Comparison of ENCODE assay signal across 17 cellular contexts in the genomic region with DNA sequence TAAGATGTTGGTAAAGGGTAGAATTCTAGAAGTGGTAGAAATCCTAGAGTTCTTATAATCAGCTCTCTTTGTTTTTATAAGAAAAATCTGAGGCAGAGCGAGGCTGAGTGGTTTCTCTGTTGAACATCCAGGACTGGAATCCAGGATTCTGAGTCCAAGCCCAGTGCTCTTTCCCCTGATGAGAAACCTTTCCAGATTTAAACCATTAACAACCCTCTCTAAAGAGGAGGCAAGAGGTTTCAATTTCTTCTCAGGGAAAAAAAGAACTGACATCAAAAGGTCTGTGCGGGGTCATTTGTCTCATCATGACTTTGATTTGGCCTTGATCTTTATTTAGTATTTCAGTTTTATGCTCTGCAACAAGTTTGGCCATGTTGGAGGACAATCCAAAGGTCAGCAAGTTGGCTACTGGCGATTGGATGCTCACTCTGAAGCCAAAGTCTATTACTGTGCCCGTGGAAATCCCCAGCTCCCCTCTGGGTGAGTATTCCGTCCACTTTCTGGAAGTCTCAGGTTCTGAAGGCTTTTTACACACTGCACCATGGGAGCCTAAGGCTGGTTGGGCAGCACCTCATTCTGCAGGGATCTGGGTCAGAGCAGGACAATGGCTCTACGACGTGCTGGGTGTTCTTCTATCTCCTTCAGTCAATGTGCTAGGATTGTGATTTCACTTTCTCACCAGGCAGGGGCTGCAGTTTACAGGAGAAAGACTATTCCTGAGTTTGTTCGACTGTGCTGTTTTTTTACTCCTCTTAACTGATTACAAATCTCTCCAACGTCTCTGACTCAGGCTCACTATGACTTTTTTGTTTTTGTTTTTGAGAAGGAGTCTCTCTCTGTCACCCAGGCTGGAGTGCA. TPM values are rescaled to one million over a fixed set of nuclear protein-coding genes. Genes with fewer than 3 reads are reported as not detected.
A peak's percentile ranks its signal among the peaks of the same experiment; 100 is the strongest.
DNase-seq lines count a peak whose midpoint lies in the region; ATAC-seq and TF ChIP-seq lines count a peak whose summit lies in the region.
"Had no signal": no experiment of that assay in that cellular context is flagged by ENCODE, and none has a peak within 500 bp of the region (broad histone marks: within the 10 kb centered on the region; RNA-seq: fewer than 3 reads in every experiment).

No MANE protein-coding gene starts in this region.

- no peaks in the 10 kb centered on the region for H3K36me3 ChIP-seq in tibial artery
- H3K36me3 ChIP-seq: thyroid gland had no signal

- no peak for TF ChIP-seq CTCF in tibial artery (IDR thresholded peaks at IDR 0.05)

- H3K27me3 ChIP-seq in tibial artery = no peaks in the 10 kb centered on the region
- H3K27me3 ChIP-seq: thyroid gland had no signal

- intact Hi-C loops in activated CD4-positive, alpha-beta T cell treated with anti-CD3 and anti-CD28 coated beads, Interleukin-2, amount 10 ng/mL, durations not matched to agents 24 days and 14 days (cut with micrococcal nuclease) = loop anchor here (5.0 to 10.0 kb wide), 3 partner anchors 55 to 252 kb away; no protein-coding TSS in a partner anchor
- intact Hi-C loops in tibial artery (cut with DNase I; ENCODE audit: low total_unique reads) = loop anchor here (5.0 kb wide), 1 partner anchor 260 kb away; no protein-coding TSS in a partner anchor

- H3K9me3 Mint-ChIP-seq in activated CD4-positive, alpha-beta T cell treated with anti-CD3 and anti-CD28 coated beads, Interleukin-2, amount 10 ng/mL, durations not matched to agents 24 days and 14 days = no peaks in the 10 kb centered on the region
- no peaks in the 10 kb centered on the region for H3K9me3 Mint-ChIP-seq in activated CD8-positive, alpha-beta memory T cell treated with anti-CD3 and anti-CD28 coated beads, Interleukin-2, amount 10 ng/mL, durations not matched to agents 7 days and 5 days (ENCODE audit: low read depth)
- H3K9me3 Mint-ChIP-seq: GM23338 had no signal

- peak overlapping the region; percentile 56 to 61 for H3K27ac ChIP-seq in tibial artery
- H3K27ac ChIP-seq: parathyroid adenoma, thyroid gland had no signal

- ATAC-seq in activated CD8-positive, alpha-beta memory T cell treated with anti-CD3 and anti-CD28 coated beads, Interleukin-2, amount 10 ng/mL, durations not matched to agents 7 days and 5 days = no peak
- ATAC-seq: GM23338 had no signal

- H3K9me3 ChIP-seq in tibial artery = no peaks in the 10 kb centered on the region
- H3K9me3 ChIP-seq: thyroid gland had no signal

- H3K4me1 ChIP-seq in tibial artery = peaks cover 0 to 35% (median 13%) of the 10 kb centered on the region in 4 donors
- H3K4me1 ChIP-seq: parathyroid adenoma had no signal

- H3K27me3 Mint-ChIP-seq in activated CD4-positive, alpha-beta T cell treated with anti-CD3 and anti-CD28 coated beads, Interleukin-2, amount 10 ng/mL, durations not matched to agents 24 days and 14 days = peaks cover 2% of the 10 kb centered on the region
- H3K27me3 Mint-ChIP-seq in activated CD8-positive, alpha-beta memory T cell treated with anti-CD3 and anti-CD28 coated beads, Interleukin-2, amount 10 ng/mL, durations not matched to agents 7 days and 5 days = no peaks in the 10 kb centered on the region
- H3K27me3 Mint-ChIP-seq: activated naive CD8-positive, alpha-beta T cell had no signal

- CTCF ChIA-PET in activated CD8-positive, alpha-beta memory T cell treated with anti-CD3 and anti-CD28 coated beads, Interleukin-2, amount 10 ng/mL, durations not matched to agents 7 days and 5 days (lab: Charles Lee) = interaction anchor here (0.7 to 2.8 kb wide), 4 partner anchors 207 to 280 kb away, joined by 3 to 12 read pairs (median 6); partner anchors contain the start of gene BACH1

- no peak for DNase-seq in activated CD4-positive, alpha-beta T cell treated with anti-CD3 and anti-CD28 coated beads, Interleukin-2, amount 10 ng/mL, durations not matched to agents 24 days and 14 days
- DNase-seq in activated CD4-positive, alpha-beta T cell treated with anti-CD3 and anti-CD28 coated beads for 1 hour = no peak
- peak; percentile 72 for DNase-seq in amniotic epithelial cell (ENCODE audit: low read depth)
- DNase-seq in hepatic stellate cell (ENCODE audit: low spot score) = peak; percentile 42
- no peak for DNase-seq in tibial artery
- no peak for DNase-seq in cerebellar cortex (ENCODE audit: low spot score)
- no peak for DNase-seq in activated CD8-positive, alpha-beta memory T cell treated with anti-CD3 and anti-CD28 coated beads, Interleukin-2, amount 10 ng/mL, durations not matched to agents 7 days and 5 days
- no peak for DNase-seq in activated gamma-delta T cell treated with Interleukin-2 at 50 U/mL for 16 hours
- DNase-seq: 8988T; activated CD4-positive, alpha-beta T cell treated with anti-CD3 and anti-CD28 coated beads, Interleukin-2, amount 50 U/mL, for 4 hours; left cardiac atrium; MV-4-11; NCI-H526 treated with DMSO at 0.1 percent for 48 hours; thyroid gland had no signal

- H3K4me3 Mint-ChIP-seq in activated CD4-positive, alpha-beta T cell treated with anti-CD3 and anti-CD28 coated beads, Interleukin-2, amount 10 ng/mL, durations not matched to agents 24 days and 14 days = no peak overlapping the region
- no peak overlapping the region for H3K4me3 Mint-ChIP-seq in activated CD8-positive, alpha-beta memory T cell treated with anti-CD3 and anti-CD28 coated beads, Interleukin-2, amount 10 ng/mL, durations not matched to agents 7 days and 5 days
- H3K4me3 Mint-ChIP-seq: activated naive CD8-positive, alpha-beta T cell; GM23338 had no signal

- no peak overlapping the region for H3K4me3 ChIP-seq in tibial artery
- H3K4me3 ChIP-seq: GM23338, thyroid gland had no signal

- peak overlapping the region; percentile 6 for H3K27ac Mint-ChIP-seq in activated CD4-positive, alpha-beta T cell treated with anti-CD3 and anti-CD28 coated beads, Interleukin-2, amount 10 ng/mL, durations not matched to agents 24 days and 14 days
- no peak overlapping the region for H3K27ac Mint-ChIP-seq in activated CD8-positive, alpha-beta memory T cell treated with anti-CD3 and anti-CD28 coated beads, Interleukin-2, amount 10 ng/mL, durations not matched to agents 7 days and 5 days
- H3K27ac Mint-ChIP-seq: GM23338 had no signal

- H3K36me3 Mint-ChIP-seq in activated CD4-positive, alpha-beta T cell treated with anti-CD3 and anti-CD28 coated beads, Interleukin-2, amount 10 ng/mL, durations not matched to agents 24 days and 14 days (ENCODE audit: low read depth) = peaks cover 11% of the 10 kb centered on the region
- peaks cover 9% of the 10 kb centered on the region for H3K36me3 Mint-ChIP-seq in activated CD8-positive, alpha-beta memory T cell treated with anti-CD3 and anti-CD28 coated beads, Interleukin-2, amount 10 ng/mL, durations not matched to agents 7 days and 5 days
- H3K36me3 Mint-ChIP-seq: activated naive CD8-positive, alpha-beta T cell had no signal

- H3K4me1 Mint-ChIP-seq in activated CD4-positive, alpha-beta T cell treated with anti-CD3 and anti-CD28 coated beads, Interleukin-2, amount 10 ng/mL, durations not matched to agents 24 days and 14 days = peaks cover 17% of the 10 kb centered on the region
- H3K4me1 Mint-ChIP-seq in activated CD8-positive, alpha-beta memory T cell treated with anti-CD3 and anti-CD28 coated beads, Interleukin-2, amount 10 ng/mL, durations not matched to agents 7 days and 5 days = peaks cover 14% of the 10 kb centered on the region

RNA-seq across cellular contexts. Expression of gene CCT8, which starts 18.9 kb away (rescaled TPM):
- total RNA-seq in activated CD4-positive, alpha-beta T cell treated with anti-CD3 and anti-CD28 coated beads, Interleukin-2, amount 10 ng/mL, durations not matched to agents 24 days and 14 days = 432 and 438 TPM in 2 replicates
- 100 to 1,000 TPM; 235 to 301 TPM for total RNA-seq in activated CD8-positive, alpha-beta memory T cell treated with anti-CD3 and anti-CD28 coated beads, Interleukin-2, amount 10 ng/mL, durations not matched to agents 7 days and 5 days

RNA-seq across cellular contexts. Expression of gene MAP3K7CL, which starts 38.1 kb away (rescaled TPM):
- 4.0 and 4.3 TPM in 2 replicates for total RNA-seq in activated CD4-positive, alpha-beta T cell treated with anti-CD3 and anti-CD28 coated beads, Interleukin-2, amount 10 ng/mL, durations not matched to agents 24 days and 14 days
- total RNA-seq in activated CD8-positive, alpha-beta memory T cell treated with anti-CD3 and anti-CD28 coated beads, Interleukin-2, amount 10 ng/mL, durations not matched to agents 7 days and 5 days = 1 to 10 TPM; 9.3 to 9.5 TPM

Comparison
In these comparisons a context has a peak if more than half of its experiments do, and no peak if none do; other contexts are left out.
1. DNase-seq: peak in amniotic epithelial cell (single experiment) and hepatic stellate cell (single experiment); none in activated CD4-positive, alpha-beta T cell treated with anti-CD3 and anti-CD28 coated beads, Interleukin-2, amount 10 ng/mL, durations not matched to agents 24 days and 14 days (single experiment), activated CD4-positive, alpha-beta T cell treated with anti-CD3 and anti-CD28 coated beads for 1 hour (single experiment), tibial artery (0 of 2), cerebellar cortex (single experiment), activated CD8-positive, alpha-beta memory T cell treated with anti-CD3 and anti-CD28 coated beads, Interleukin-2, amount 10 ng/mL, durations not matched to agents 7 days and 5 days (single experiment) and activated gamma-delta T cell treated with Interleukin-2 at 50 U/mL for 16 hours (single experiment).